ENCODE assay signal across 8 cellular contexts in genomic region chr14:50230601-50231474, GRCh38. TPM values are rescaled to one million over a fixed set of nuclear protein-coding genes. Genes with fewer than 3 reads are reported as not detected.
A peak's percentile ranks its signal among the peaks of the same experiment; 100 is the strongest.
DNase-seq lines count a peak whose midpoint lies in the region; ATAC-seq and TF ChIP-seq lines count a peak whose summit lies in the region.

No MANE protein-coding gene starts in this region.

- TF ChIP-seq CTCF in DOHH2 (IDR thresholded peaks at IDR 0.05; ENCODE audit: low read depth, low read length, poor library complexity, severe bottlenecking) = no peak
- TF ChIP-seq CTCF in left ventricle myocardium inferior (IDR thresholded peaks at IDR 0.05; ENCODE audit: borderline replicate concordance) = no peak
- no peak for TF ChIP-seq CTCF in progenitor cell of endocrine pancreas (IDR thresholded peaks at IDR 0.05; ENCODE audit: unreplicated experiment)

- peak overlapping the region; percentile 89 for H3K4me3 Mint-ChIP-seq in progenitor cell of endocrine pancreas (ENCODE audit: low read depth)

- H3K9ac ChIP-seq in HUES48 (ENCODE audit: low read depth, low read length) = peak overlapping the region; percentile 70

- DNase-seq in amygdala (lab: John Stamatoyannopoulos, UW) = peak in 44 of 56 donors; percentile 2 to 70 (median 32)
- peak; percentile 67 for DNase-seq in left ventricle myocardium inferior
- DNase-seq in progenitor cell of endocrine pancreas (ENCODE audit: low spot score, unreplicated experiment) = peak; percentile 32
- no peak for DNase-seq in NCI-H128 (lab: John Stamatoyannopoulos, UW; ENCODE audit: unreplicated experiment)

- no peaks in the 10 kb centered on the region for H4K20me1 ChIP-seq in DOHH2 (ENCODE audit: control insufficient read depth, insufficient read depth, low read depth, low read length)

- peak overlapping the region; percentile 94 for H3K27ac Mint-ChIP-seq in progenitor cell of endocrine pancreas

- H3K4me3 ChIP-seq in DOHH2 (ENCODE audit: low read length) (peak overlapping the region; percentile 70), HUES48 (ENCODE audit: low read depth, low read length) (peak overlapping the region; percentile 79), left ventricle myocardium inferior (peak overlapping the region; percentile 83)

- peaks cover 51% of the 10 kb centered on the region for H3K79me2 ChIP-seq in DOHH2 (ENCODE audit: control insufficient read depth, low read length)

- peak overlapping the region; percentile 92 for H3K4me2 ChIP-seq in DOHH2 (ENCODE audit: low read length)

- ATAC-seq in GM21515 (IDR thresholded peaks at IDR 0.05; ENCODE audit: unreplicated experiment) = peak; percentile 37
- peak; percentile 12; the same call in 2 of the 3 replicates for ATAC-seq in SK-N-SH treated with all-trans-retinoic acid at 6 μM for 48 hours

- no peaks in the 10 kb centered on the region for H3F3A ChIP-seq in DOHH2 (ENCODE audit: control insufficient read depth, insufficient read depth)

- peaks cover 28% of the 10 kb centered on the region for H3K4me1 Mint-ChIP-seq in progenitor cell of endocrine pancreas (ENCODE audit: low read depth)

- H3K4me1 ChIP-seq in DOHH2 (ENCODE audit: control insufficient read depth, low read length) (peaks cover 31% of the 10 kb centered on the region), HUES48 (ENCODE audit: control insufficient read depth, insufficient read depth, low read length) (peaks cover 20% of the 10 kb centered on the region; the same call in 1 of the 2 replicates), left ventricle myocardium inferior (peaks cover 66% of the 10 kb centered on the region)

- H3K27me3 ChIP-seq in DOHH2 (ENCODE audit: control insufficient read depth, low read length) (no peaks in the 10 kb centered on the region), HUES48 (ENCODE audit: control insufficient read depth, insufficient read depth, low read length) (no peaks in the 10 kb centered on the region), left ventricle myocardium inferior (ENCODE audit: low read depth) (no peaks in the 10 kb centered on the region)

- H3K36me3 ChIP-seq in DOHH2 (ENCODE audit: control insufficient read depth, low read length) (peaks cover 6% of the 10 kb centered on the region), HUES48 (ENCODE audit: control insufficient read depth, insufficient read depth, low read length) (no peaks in the 10 kb centered on the region), left ventricle myocardium inferior (no peaks in the 10 kb centered on the region)

- H3K9me2 ChIP-seq in DOHH2 (replicated peaks; ENCODE audit: control insufficient read depth, low read length) = no peaks in the 10 kb centered on the region

- H3K27ac ChIP-seq in DOHH2 (ENCODE audit: low read depth, low read length) = peak overlapping the region; percentile 56
- peak overlapping the region; percentile 89 for H3K27ac ChIP-seq in HUES48 (ENCODE audit: low read depth, low read length)
- H3K27ac ChIP-seq in left ventricle myocardium inferior (replicated peaks) = peak overlapping the region; percentile 99

- peaks cover 7% of the 10 kb centered on the region for H3K36me3 Mint-ChIP-seq in progenitor cell of endocrine pancreas (ENCODE audit: insufficient read depth)

- H3K9me3 Mint-ChIP-seq in progenitor cell of endocrine pancreas (ENCODE audit: low read depth) = peaks cover 5% of the 10 kb centered on the region

- H3K9me3 ChIP-seq in DOHH2 (ENCODE audit: control insufficient read depth, insufficient read depth, low read length) (peaks cover 5% of the 10 kb centered on the region; the same call in 1 of the 2 replicates), HUES48 (ENCODE audit: control insufficient read depth, insufficient read depth, low read length) (no peaks in the 10 kb centered on the region), left ventricle myocardium inferior (replicated peaks) (no peaks in the 10 kb centered on the region)

- intact Hi-C loops in left ventricle myocardium inferior (cut with micrococcal nuclease) = no loop called here

- no peaks in the 10 kb centered on the region for H3K27me3 Mint-ChIP-seq in progenitor cell of endocrine pancreas

TF ChIP-seq in SK-N-SH treated with all-trans-retinoic acid at 6 μM for 48 hours, 23 proteins besides CTCF, POLR2A, EP300 and RAD21:
- no peak for TF ChIP-seq TOX (CRISPR knock-in tag; IDR thresholded peaks at IDR 0.05; ENCODE audit: borderline replicate concordance)
- no peak for TF ChIP-seq TCF4 (CRISPR knock-in tag; IDR thresholded peaks at IDR 0.05; ENCODE audit: borderline replicate concordance)
- TF ChIP-seq ZC3H10 (CRISPR knock-in tag; IDR thresholded peaks at IDR 0.05) = no peak
- no peak for TF ChIP-seq TSHZ2 (CRISPR knock-in tag; IDR thresholded peaks at IDR 0.05)
- TF ChIP-seq CSRNP3 (CRISPR knock-in tag; IDR thresholded peaks at IDR 0.05) = no peak
- TF ChIP-seq ISL1 (CRISPR knock-in tag; IDR thresholded peaks at IDR 0.05) = no peak
- no peak for TF ChIP-seq SNAI2 (CRISPR knock-in tag; IDR thresholded peaks at IDR 0.05)
- TF ChIP-seq ZNF8 (CRISPR knock-in tag; IDR thresholded peaks at IDR 0.05) = no peak
- TF ChIP-seq CREB5 (CRISPR knock-in tag; IDR thresholded peaks at IDR 0.05; ENCODE audit: low read depth) = no peak
- no peak for TF ChIP-seq GLIS3 (CRISPR knock-in tag; IDR thresholded peaks at IDR 0.05)
- no peak for TF ChIP-seq BACH2 (CRISPR knock-in tag; IDR thresholded peaks at IDR 0.05; ENCODE audit: borderline replicate concordance)
- no peak for TF ChIP-seq RARB (CRISPR knock-in tag; IDR thresholded peaks at IDR 0.05)
- TF ChIP-seq ZNF565 (CRISPR knock-in tag; conservative IDR thresholded peaks at IDR 0.05; ENCODE audit: low read depth) = no peak
- no peak for TF ChIP-seq ESRRG (CRISPR knock-in tag; IDR thresholded peaks at IDR 0.05)
- TF ChIP-seq ZFP3 (CRISPR knock-in tag; IDR thresholded peaks at IDR 0.05) = no peak
- no peak for TF ChIP-seq POU6F1 (CRISPR knock-in tag; IDR thresholded peaks at IDR 0.05; ENCODE audit: borderline replicate concordance, low read depth)
- TF ChIP-seq PPARA (CRISPR knock-in tag; IDR thresholded peaks at IDR 0.05; ENCODE audit: borderline replicate concordance) = no peak

RNA-seq across cellular contexts. Expression of gene SOS2, which starts 0.5 kb away (rescaled TPM):
- total RNA-seq in left ventricle myocardium inferior = 33.0 TPM
- 34.2 and 35.7 TPM in 2 replicates for total RNA-seq in progenitor cell of endocrine pancreas
